ENCODE assay signal across 1 cellular context in genomic region chr2:209584915-209585314, GRCh38.
TF ChIP-seq lines count a peak whose summit lies in the region.

No MANE protein-coding gene starts in this region.

TF ChIP-seq in H1, 55 proteins besides CTCF, POLR2A, EP300 and RAD21:
- no peak for TF ChIP-seq KDM1A (IDR thresholded peaks at IDR 0.05; ENCODE audit: borderline replicate concordance, low read length)
- no peak for TF ChIP-seq CEBPB (IDR thresholded peaks at IDR 0.05; ENCODE audit: low read depth, low read length)
- TF ChIP-seq CBX8 (IDR thresholded peaks at IDR 0.05; ENCODE audit: borderline replicate concordance, low read depth, low read length), result no peak
